In the genomic region with DNA sequence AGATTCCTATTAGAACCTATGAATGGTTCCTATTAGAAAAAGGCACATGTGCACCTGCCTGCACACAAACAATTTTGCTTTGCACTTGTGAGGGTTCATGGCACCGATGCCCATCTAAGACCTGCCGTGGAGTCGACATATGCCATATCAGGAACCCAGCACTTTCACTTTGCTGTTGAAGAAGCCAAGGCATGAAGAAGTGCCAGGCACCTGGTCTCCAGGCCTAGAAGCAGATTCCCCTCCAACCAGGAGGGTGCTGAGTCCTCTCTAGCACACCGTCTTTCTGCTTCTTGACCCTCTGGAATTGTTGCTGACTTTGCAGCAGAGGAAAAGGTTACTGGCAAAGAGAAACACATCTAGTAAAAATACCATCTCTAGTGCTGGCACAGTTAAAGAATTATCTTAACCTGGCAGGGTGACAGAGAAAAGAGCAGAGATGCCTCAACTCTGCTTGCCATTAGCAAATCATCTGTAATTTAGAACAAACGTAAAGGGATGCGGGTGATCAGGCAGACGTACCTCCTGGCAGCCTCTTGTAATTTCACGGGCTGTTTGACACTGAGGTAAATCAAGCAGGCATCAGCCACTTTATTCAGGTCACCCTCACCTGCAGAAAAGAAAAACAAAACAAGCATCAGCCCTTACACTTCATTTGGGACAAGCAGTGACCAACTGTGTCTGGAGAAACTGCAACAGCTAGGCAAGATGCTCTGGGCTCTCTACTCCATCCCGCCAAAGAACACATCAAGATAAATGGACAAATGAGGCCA, we compare ENCODE assay signal across 19 cellular contexts.
"Had no signal": no experiment of that assay in that cellular context is flagged by ENCODE, and none has a peak within 500 bp of the region (broad histone marks: within the 10 kb centered on the region; RNA-seq: fewer than 3 reads in every experiment).

No MANE protein-coding gene starts in this region.

- H3K27ac ChIP-seq: cardiac muscle cell, foreskin keratinocyte had no signal

- H3K4me3 ChIP-seq: cardiac muscle cell had no signal

- H3K27me3 ChIP-seq: cardiac muscle cell, foreskin keratinocyte had no signal

- ATAC-seq: activated naive CD8-positive, alpha-beta T cell treated with anti-CD3 and anti-CD28 coated beads, Interleukin-2, amount 50 U/mL, for 24 hours; foreskin keratinocyte; left ventricle myocardium superior; natural killer cell; stimulated activated naive CD8-positive, alpha-beta T cell treated with anti-CD3 and anti-CD28 coated beads, Interleukin-15, Interleukin-2, amounts not matched to agents 100 U/mL and 50 U/mL, for 24 hours; T-helper 17 cell had no signal

- DNase-seq: activated CD4-positive, alpha-beta T cell treated with anti-CD3 and anti-CD28 coated beads for 4 hours; activated CD4-positive, alpha-beta T cell treated with anti-CD3 and anti-CD28 coated beads, Interleukin-2, amount 50 U/mL, for 48 hours; activated CD4-positive, CD25-positive, alpha-beta regulatory T cell; activated effector memory CD4-positive, alpha-beta T cell treated with anti-CD3 and anti-CD28 coated beads, Interleukin-2, amount 50 U/mL, for 16 hours; activated naive CD4-positive, alpha-beta T cell treated with anti-CD3 and anti-CD28 coated beads, Interleukin-2, amount 10 ng/mL, durations not matched to agents 7 days and 5 days; activated naive CD8-positive, alpha-beta T cell treated with anti-CD3 and anti-CD28 coated beads, Interleukin-2, amount 50 U/mL, for 24 hours; activated T-cell treated with anti-CD3 and anti-CD28 coated beads for 4 hours; effector CD4-positive, alpha-beta T cell; foreskin keratinocyte; hippocampal formation; kidney glomerular epithelial cell; left ventricle myocardium superior; midbrain; natural killer cell; stimulated activated CD4-positive, alpha-beta T cell treated with anti-CD3 and anti-CD28 coated beads, Interleukin-12 subunit alpha, Interleukin-12 subunit beta, amount 100 ng/mL, for 4 hours; stimulated activated CD4-positive, alpha-beta T cell treated with anti-CD3 and anti-CD28 coated beads, Interleukin-4, amount 100 ng/mL, for 4 hours; stimulated activated naive CD8-positive, alpha-beta T cell treated with anti-CD3 and anti-CD28 coated beads, Interleukin-15, Interleukin-2, amounts not matched to agents 100 U/mL and 50 U/mL, for 24 hours; T-helper 17 cell had no signal
